Comparison of ENCODE assay signal across 20 cellular contexts in the genomic region with DNA sequence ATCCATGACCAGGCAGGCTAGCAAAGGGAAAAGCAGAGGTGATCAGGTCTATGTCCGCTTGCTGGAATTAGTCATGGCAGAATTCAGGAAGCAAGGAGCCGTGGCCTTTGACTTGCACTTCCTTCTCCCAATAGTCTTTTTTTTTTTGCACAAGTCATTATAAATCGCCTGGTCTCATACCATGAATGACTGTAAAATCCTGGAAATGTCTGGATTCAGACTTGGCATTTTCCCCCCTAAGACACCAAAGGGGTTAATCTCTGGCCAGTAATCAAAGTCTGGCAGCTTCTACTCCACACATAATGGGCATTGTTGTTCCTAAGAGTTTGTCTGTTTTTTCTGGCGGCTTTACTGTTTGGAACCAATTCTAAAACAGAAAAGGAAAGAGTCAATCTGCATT.
DNase-seq lines count a peak whose midpoint lies in the region; ATAC-seq, FAIRE-seq and TF ChIP-seq lines count a peak whose summit lies in the region.
"Had no signal": no experiment of that assay in that cellular context is flagged by ENCODE, and none has a peak within 500 bp of the region (broad histone marks: within the 10 kb centered on the region; RNA-seq: fewer than 3 reads in every experiment).

No MANE protein-coding gene starts in this region.

- no peaks in the 10 kb centered on the region for H3K36me3 ChIP-seq in K562 (ENCODE audit: control insufficient read depth, insufficient read depth, low read length)
- no peaks in the 10 kb centered on the region for H3K36me3 ChIP-seq in gastroesophageal sphincter
- no peaks in the 10 kb centered on the region for H3K36me3 ChIP-seq in osteoblast (ENCODE audit: insufficient read depth, low read length)
- H3K36me3 ChIP-seq: sigmoid colon, tibial nerve had no signal

- no peak overlapping the region for H3K9ac ChIP-seq in K562 (ENCODE audit: insufficient read depth in 1 of 2, low read depth in 2 of 2, low read length in 2 of 2)

- no peaks in the 10 kb centered on the region for H3K27me3 ChIP-seq in K562 (ENCODE audit: control insufficient read depth in 2 of 2, insufficient read depth in 2 of 2, low read length in 2 of 2)
- H3K27me3 ChIP-seq in gastroesophageal sphincter = no peaks in the 10 kb centered on the region
- no peaks in the 10 kb centered on the region for H3K27me3 ChIP-seq in osteoblast (ENCODE audit: insufficient read depth, low read length)
- H3K27me3 ChIP-seq: body of pancreas, sigmoid colon, tibial nerve had no signal

- TF ChIP-seq RAD21 in K562 (CRISPR knock-in tag; conservative IDR thresholded peaks at IDR 0.05 in 1 of 2, IDR thresholded peaks at IDR 0.05 in 1 of 2) = no peak

- TF ChIP-seq CTCF in K562 (IDR thresholded peaks at IDR 0.05 in 2 of 3, conservative IDR thresholded peaks at IDR 0.05 in 1 of 3; ENCODE audit: insufficient read depth in 2 of 3, low read depth in 1 of 3, low read length in 3 of 3) = no peak
- TF ChIP-seq CTCF in gastroesophageal sphincter (IDR thresholded peaks at IDR 0.05) = no peak
- no peak for TF ChIP-seq CTCF in osteoblast (IDR thresholded peaks at IDR 0.05; ENCODE audit: extremely low read depth, low read depth, low read length)

- H3K9me3 ChIP-seq in K562 (replicated peaks; ENCODE audit: control insufficient read depth, insufficient read depth, low read depth, low read length) (no peaks in the 10 kb centered on the region), gastroesophageal sphincter (no peaks in the 10 kb centered on the region), osteoblast (ENCODE audit: low read depth, low read length) (no peaks in the 10 kb centered on the region)
- H3K9me3 ChIP-seq: body of pancreas, sigmoid colon, tibial nerve had no signal

- BruUV-seq in K562 (replicated peaks; lab: Mats Ljungman, UMichigan) = no TSS peak

- H3K4me2 ChIP-seq in K562 (ENCODE audit: insufficient read depth, low read length) = no peak overlapping the region
- peak overlapping the region; percentile 20 for H3K4me2 ChIP-seq in osteoblast (ENCODE audit: insufficient read depth, low read length)

- TF ChIP-seq POLR2A in K562 (conservative IDR thresholded peaks at IDR 0.05) (no peak), gastroesophageal sphincter (IDR thresholded peaks at IDR 0.05) (no peak)

- no peak for TF ChIP-seq EP300 in K562 (IDR thresholded peaks at IDR 0.05; ENCODE audit: low read length)
- no peak for TF ChIP-seq EP300 in gastroesophageal sphincter (IDR thresholded peaks at IDR 0.05)

- H3K4me3 ChIP-seq in K562 (no peak overlapping the region), gastroesophageal sphincter (no peak overlapping the region), osteoblast (ENCODE audit: insufficient read depth, low read length) (no peak overlapping the region)
- H3K4me3 ChIP-seq: body of pancreas, sigmoid colon, tibial nerve had no signal

- FAIRE-seq in K562 (lab: Jason Lieb, UNC) = no peak
- FAIRE-seq: G401.6 had no signal

- H3K4me1 ChIP-seq in K562 (replicated peaks in 1 of 2; ENCODE audit: control insufficient read depth in 2 of 2, insufficient read depth in 2 of 2, low read length in 2 of 2) (peaks cover 0 to 15% of the 10 kb centered on the region in 2 experiments; a peak in 2 of 5 replicates), gastroesophageal sphincter (peaks cover 0 to 27% (median 0%) of the 10 kb centered on the region in 3 donors), osteoblast (ENCODE audit: insufficient read depth, low read length) (peaks cover 62% of the 10 kb centered on the region)

- POLR2A ChIA-PET in K562 (lab: Yijun Ruan, JAX) = interaction anchor here (1.0 to 1.2 kb wide), 2 partner anchors 22 kb away, joined by 3 to 5 read pairs; no protein-coding TSS in a partner anchor

- peak overlapping the region; percentile 3; the same call in 1 of the 2 replicates for H2AFZ ChIP-seq in K562 (ENCODE audit: low read depth, low read length)
- H2AFZ ChIP-seq in osteoblast (ENCODE audit: low read length) = no peak overlapping the region

- H3K79me2 ChIP-seq in K562 (ENCODE audit: control insufficient read depth, insufficient read depth, low read length) (no peaks in the 10 kb centered on the region), osteoblast (ENCODE audit: insufficient read depth, low read length) (no peaks in the 10 kb centered on the region)

- intact Hi-C loops in K562 (cut with micrococcal nuclease) = no loop called here

- in situ Hi-C loops in K562 (cut with MboI) = no loop called here

- no peaks in the 10 kb centered on the region for H3K9me1 ChIP-seq in K562 (ENCODE audit: control insufficient read depth, insufficient read depth, low read length)

- H4K20me1 ChIP-seq in K562 (replicated peaks; ENCODE audit: control insufficient read depth, insufficient read depth, low read length) (no peaks in the 10 kb centered on the region), osteoblast (ENCODE audit: insufficient read depth, low read length) (no peaks in the 10 kb centered on the region)

- WGBS in K562 (ENCODE audit: insufficient coverage, low coverage, missing lambda C conversion rate) = 45% methylated on average over 4 of the region's 4 CpGs
- WGBS in gastroesophageal sphincter (ENCODE audit: low coverage in 1 of 2), 2 donors = 63 to 65% methylated on average over 4 of the region's 4 CpGs

- DNase-seq in ELR (ENCODE audit: low read depth) (peak; percentile 44), K562 (ENCODE audit: extremely low read depth in 1 of 4, low spot score in 3 of 4) (no peak), osteoblast (ENCODE audit: insufficient read length, low spot score, missing footprints) (no peak), NCI-H524 (lab: John Stamatoyannopoulos, UW) (no peak)
- no peak for DNase-seq in effector CD4-positive, alpha-beta T cell
- DNase-seq: activated CD4-positive, alpha-beta T cell treated with anti-CD3 and anti-CD28 coated beads, Interleukin-2, amount 10 ng/mL, durations not matched to agents 7 days and 5 days; body of pancreas; CD4-positive, alpha-beta T cell; NCI-H1436 treated with DMSO at 0.1 percent for 48 hours; NCI-H2171; SHP77 treated with DMSO at 0.1 percent for 48 hours; sigmoid colon; T-helper 1 cell had no signal

- CTCF ChIA-PET in K562 (lab: Yijun Ruan, JAX; ENCODE audit: low intra/inter-chr PET ratio) = no interaction called here

- no peak for ATAC-seq in K562
- ATAC-seq in gastroesophageal sphincter = peak; percentile 16
- ATAC-seq in GM18502 (IDR thresholded peaks at IDR 0.05; ENCODE audit: poor library complexity, unreplicated experiment) = no peak
- no peak for ATAC-seq in HG02981 (IDR thresholded peaks at IDR 0.05; ENCODE audit: unreplicated experiment)
- ATAC-seq: activated naive CD4-positive, alpha-beta T cell treated with anti-CD3 and anti-CD28 coated beads, Interleukin-2, amount 50 U/mL, for 72 hours; body of pancreas; stimulated activated memory B cell treated with anti-CD40 and anti-IgM and Interleukin-4, amounts not matched to agents 10 μg/mL and 1 μg/mL and 100 μg/mL, for 72 hours had no signal

- no peak overlapping the region for H3K27ac ChIP-seq in K562 (ENCODE audit: extremely low read depth, low read depth, low read length)
- H3K27ac ChIP-seq in gastroesophageal sphincter = no peak overlapping the region
- no peak overlapping the region for H3K27ac ChIP-seq in osteoblast (ENCODE audit: low read depth, low read length)
- H3K27ac ChIP-seq: body of pancreas, sigmoid colon, tibial nerve had no signal

TF ChIP-seq in K562, 482 proteins besides CTCF, POLR2A, EP300 and RAD21:
- TF ChIP-seq, protein P1, sequence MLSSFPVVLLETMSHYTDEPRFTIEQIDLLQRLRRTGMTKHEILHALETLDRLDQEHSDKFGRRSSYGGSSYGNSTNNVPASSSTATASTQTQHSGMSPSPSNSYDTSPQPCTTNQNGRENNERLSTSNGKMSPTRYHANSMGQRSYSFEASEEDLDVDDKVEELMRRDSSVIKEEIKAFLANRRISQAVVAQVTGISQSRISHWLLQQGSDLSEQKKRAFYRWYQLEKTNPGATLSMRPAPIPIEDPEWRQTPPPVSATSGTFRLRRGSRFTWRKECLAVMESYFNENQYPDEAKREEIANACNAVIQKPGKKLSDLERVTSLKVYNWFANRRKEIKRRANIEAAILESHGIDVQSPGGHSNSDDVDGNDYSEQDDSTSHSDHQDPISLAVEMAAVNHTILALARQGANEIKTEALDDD (IDR thresholded peaks at IDR 0.05) = no peak
- TF ChIP-seq, protein P2, sequence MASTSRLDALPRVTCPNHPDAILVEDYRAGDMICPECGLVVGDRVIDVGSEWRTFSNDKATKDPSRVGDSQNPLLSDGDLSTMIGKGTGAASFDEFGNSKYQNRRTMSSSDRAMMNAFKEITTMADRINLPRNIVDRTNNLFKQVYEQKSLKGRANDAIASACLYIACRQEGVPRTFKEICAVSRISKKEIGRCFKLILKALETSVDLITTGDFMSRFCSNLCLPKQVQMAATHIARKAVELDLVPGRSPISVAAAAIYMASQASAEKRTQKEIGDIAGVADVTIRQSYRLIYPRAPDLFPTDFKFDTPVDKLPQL (IDR thresholded peaks at IDR 0.05; ENCODE audit: extremely low read depth, insufficient read length) = no peak
- TF ChIP-seq ZNF707 (CRISPR knock-in tag; conservative IDR thresholded peaks at IDR 0.05) = no peak
- no peak for TF ChIP-seq IRF2 (CRISPR knock-in tag; IDR thresholded peaks at IDR 0.05)
- TF ChIP-seq NR2F6 (CRISPR knock-in tag; IDR thresholded peaks at IDR 0.05) = no peak
- no peak for TF ChIP-seq PHB2 (IDR thresholded peaks at IDR 0.05; ENCODE audit: low read depth)
- no peak for TF ChIP-seq ZNF354B (CRISPR knock-in tag; IDR thresholded peaks at IDR 0.05)
- no peak for TF ChIP-seq ZNF23 (CRISPR knock-in tag; IDR thresholded peaks at IDR 0.05)
- no peak for TF ChIP-seq RBM22 (IDR thresholded peaks at IDR 0.05; ENCODE audit: low read depth, low read length, poor library complexity, severe bottlenecking)
- TF ChIP-seq, protein P3, sequence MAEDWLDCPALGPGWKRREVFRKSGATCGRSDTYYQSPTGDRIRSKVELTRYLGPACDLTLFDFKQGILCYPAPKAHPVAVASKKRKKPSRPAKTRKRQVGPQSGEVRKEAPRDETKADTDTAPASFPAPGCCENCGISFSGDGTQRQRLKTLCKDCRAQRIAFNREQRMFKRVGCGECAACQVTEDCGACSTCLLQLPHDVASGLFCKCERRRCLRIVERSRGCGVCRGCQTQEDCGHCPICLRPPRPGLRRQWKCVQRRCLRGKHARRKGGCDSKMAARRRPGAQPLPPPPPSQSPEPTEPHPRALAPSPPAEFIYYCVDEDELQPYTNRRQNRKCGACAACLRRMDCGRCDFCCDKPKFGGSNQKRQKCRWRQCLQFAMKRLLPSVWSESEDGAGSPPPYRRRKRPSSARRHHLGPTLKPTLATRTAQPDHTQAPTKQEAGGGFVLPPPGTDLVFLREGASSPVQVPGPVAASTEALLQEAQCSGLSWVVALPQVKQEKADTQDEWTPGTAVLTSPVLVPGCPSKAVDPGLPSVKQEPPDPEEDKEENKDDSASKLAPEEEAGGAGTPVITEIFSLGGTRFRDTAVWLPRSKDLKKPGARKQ (CRISPR knock-in tag; IDR thresholded peaks at IDR 0.05) = no peak
- TF ChIP-seq MCM5 (IDR thresholded peaks at IDR 0.05; ENCODE audit: low read depth) = no peak
- no peak for TF ChIP-seq KLF13 (tag; IDR thresholded peaks at IDR 0.05; ENCODE audit: borderline replicate concordance, low read depth)
- TF ChIP-seq ZNF699 (CRISPR knock-in tag; IDR thresholded peaks at IDR 0.05; ENCODE audit: insufficient replicate concordance) = no peak
TF ChIP-seq in K562: peak in this region for 0.
